1 cellular context compared by ENCODE assay signal in the genomic region with DNA sequence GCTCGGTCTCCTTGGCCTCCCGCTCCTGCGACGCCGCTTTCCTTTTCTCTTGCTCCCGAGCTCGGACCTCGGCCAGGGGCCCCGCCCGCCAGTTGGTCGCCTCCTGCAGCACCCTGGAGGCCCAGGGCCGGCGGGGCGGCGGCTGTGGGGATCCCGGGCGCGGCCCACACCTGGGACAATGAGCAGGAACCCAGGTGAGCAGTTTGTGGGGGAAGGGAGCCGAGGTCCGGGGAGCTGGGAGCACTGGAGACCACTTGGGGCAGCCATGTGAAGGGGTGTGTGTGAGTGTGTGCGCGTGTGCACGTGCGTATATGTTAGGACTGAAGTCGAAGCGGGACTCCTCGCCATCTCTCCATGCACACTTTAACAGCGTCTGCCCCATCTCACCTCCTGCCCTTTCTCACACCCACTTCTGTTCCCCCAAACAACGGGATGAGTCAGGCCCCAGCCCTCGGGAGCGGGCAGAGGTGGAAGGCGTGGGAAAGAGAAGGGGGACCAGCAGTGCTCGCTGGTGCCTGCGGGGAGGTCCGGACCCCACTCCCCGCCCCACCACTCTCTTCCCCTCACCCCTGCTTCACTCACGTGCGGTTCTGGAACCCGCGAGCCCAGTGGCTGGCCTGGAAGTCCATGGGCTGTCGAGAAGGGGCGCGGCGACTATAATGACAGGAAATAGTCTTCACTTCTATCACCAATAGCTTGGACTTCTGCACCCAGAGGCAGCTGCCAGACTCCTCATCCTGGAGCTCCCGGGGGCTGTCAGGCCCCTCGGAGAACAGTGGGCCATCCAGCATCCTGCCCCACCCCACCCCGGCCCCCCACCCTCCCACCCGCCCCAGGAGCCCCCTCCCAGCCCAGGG.
A peak's percentile ranks its signal among the peaks of the same experiment; 100 is the strongest.
TF ChIP-seq lines count a peak whose summit lies in the region.

No MANE protein-coding gene starts in this region.

TF ChIP-seq in H1, 55 proteins besides CTCF, POLR2A, EP300 and RAD21:
- TF ChIP-seq, protein P1, sequence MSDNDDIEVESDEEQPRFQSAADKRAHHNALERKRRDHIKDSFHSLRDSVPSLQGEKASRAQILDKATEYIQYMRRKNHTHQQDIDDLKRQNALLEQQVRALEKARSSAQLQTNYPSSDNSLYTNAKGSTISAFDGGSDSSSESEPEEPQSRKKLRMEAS (IDR thresholded peaks at IDR 0.05), result peak; percentile 98
- TF ChIP-seq RBBP5 (IDR thresholded peaks at IDR 0.05; ENCODE audit: borderline replicate concordance, low read depth, low read length) (no peak), BCL11A (IDR thresholded peaks at IDR 0.05; ENCODE audit: low read depth in 2 of 2, low read length in 2 of 2) (no peak), SIN3A (conservative IDR thresholded peaks at IDR 0.05 in 1 of 2, IDR thresholded peaks at IDR 0.05 in 1 of 2; ENCODE audit: low read depth in 1 of 2, low read length in 2 of 2) (0 out of 4 replicates have a peak, but pooled peaks have one; percentile 9 to 19), TAF1 (IDR thresholded peaks at IDR 0.05; ENCODE audit: low read depth, low read length) (no peak), YY1 (IDR thresholded peaks at IDR 0.05; ENCODE audit: low read depth, low read length) (no peak), HDAC2 (IDR thresholded peaks at IDR 0.05; ENCODE audit: borderline replicate concordance in 1 of 2, low read depth in 2 of 2, low read length in 2 of 2) (peak in 1 of 2 experiments; percentile 45; a peak in 1 of 4 replicates), RNF2 (IDR thresholded peaks at IDR 0.05; ENCODE audit: borderline replicate concordance, low read depth, low read length, missing control alignments, poor library complexity, severe bottlenecking) (peak; percentile 56), CBX8 (IDR thresholded peaks at IDR 0.05; ENCODE audit: borderline replicate concordance, low read depth, low read length) (no peak), CEBPB (IDR thresholded peaks at IDR 0.05; ENCODE audit: low read depth, low read length) (no peak), EZH2 (IDR thresholded peaks at IDR 0.05; ENCODE audit: low read depth, low read length, severe bottlenecking) (peak; percentile 24), HDAC6 (IDR thresholded peaks at IDR 0.05; ENCODE audit: low read depth, low read length) (no peak), E2F6 (IDR thresholded peaks at IDR 0.05) (peak; percentile 94), SUZ12 (IDR thresholded peaks at IDR 0.05; ENCODE audit: low read length) (peak; percentile 5), KDM4A (IDR thresholded peaks at IDR 0.05; ENCODE audit: low read depth, low read length, severe bottlenecking) (peak; percentile 70), TBP (IDR thresholded peaks at IDR 0.05; ENCODE audit: low read depth, low read length) (no peak)
